18 cellular contexts compared by ENCODE assay signal in genomic region chr7:76193478-76193877, GRCh38. TPM values are rescaled to one million over a fixed set of nuclear protein-coding genes. Genes with fewer than 3 reads are reported as not detected.
DNase-seq lines count a peak whose midpoint lies in the region; ATAC-seq, FAIRE-seq and TF ChIP-seq lines count a peak whose summit lies in the region.
"Had no signal": no experiment of that assay in that cellular context is flagged by ENCODE, and none has a peak within 500 bp of the region (broad histone marks: within the 10 kb centered on the region; RNA-seq: fewer than 3 reads in every experiment).

No MANE protein-coding gene starts in this region.

- TF ChIP-seq RAD21 in HepG2 (CRISPR knock-in tag; IDR thresholded peaks at IDR 0.05) = no peak

- intact Hi-C loops in HepG2 (cut with micrococcal nuclease; ENCODE audit: unreplicated experiment) = no loop called here
- intact Hi-C loops in right lobe of liver (cut with DNase I) = no loop called here

- no peaks in the 10 kb centered on the region for H3K27me3 Mint-ChIP-seq in T-helper 2 cell treated with Interferon-gamma antibody and Interleukin-4, amounts not matched to agents 5 μg/mL and 100 μg/mL, for 36 hours (ENCODE audit: low read depth)

- H3K9ac ChIP-seq in HepG2 (ENCODE audit: insufficient read depth, low read depth, low read length) (no peak overlapping the region), iPS-20b (ENCODE audit: low read depth, low read length) (peak overlapping the region; percentile 33; the same call in 1 of the 2 replicates)
- H3K9ac ChIP-seq: GM23248 had no signal

- CTCF ChIA-PET in HepG2 (lab: Yijun Ruan, JAX; ENCODE audit: low intra/inter-chr PET ratio, low total read pairs) = no interaction called here

- H3K9me3 Mint-ChIP-seq in T-helper 2 cell treated with Interferon-gamma antibody and Interleukin-4, amounts not matched to agents 5 μg/mL and 100 μg/mL, for 36 hours = peaks cover 4% of the 10 kb centered on the region

- WGBS in HepG2 (ENCODE audit: low lambda C conversion rate) = 0% methylated on average over 1 of the region's 3 CpGs
- 54% methylated on average over 3 of the region's 3 CpGs for WGBS in right lobe of liver (ENCODE audit: insufficient coverage, low coverage, low lambda C conversion rate, missing lambda C conversion rate)

- POLR2A ChIA-PET in HepG2 (lab: Yijun Ruan, JAX) = no interaction called here

- no peaks in the 10 kb centered on the region for H3K36me3 Mint-ChIP-seq in T-helper 2 cell treated with Interferon-gamma antibody and Interleukin-4, amounts not matched to agents 5 μg/mL and 100 μg/mL, for 36 hours (ENCODE audit: low read depth)
- H3K36me3 Mint-ChIP-seq: CD14-positive monocyte; CD8-positive, alpha-beta memory T cell had no signal

- FAIRE-seq in HepG2 (lab: Jason Lieb, UNC) = no peak
- FAIRE-seq: A204.1, GM12878, GM18507 had no signal

- no peaks in the 10 kb centered on the region for H3K79me2 ChIP-seq in HepG2 (ENCODE audit: insufficient read depth, low read length)

- no peaks in the 10 kb centered on the region for H3K4me1 Mint-ChIP-seq in T-helper 2 cell treated with Interferon-gamma antibody and Interleukin-4, amounts not matched to agents 5 μg/mL and 100 μg/mL, for 36 hours (ENCODE audit: low read depth)
- H3K4me1 Mint-ChIP-seq: CD14-positive monocyte; CD8-positive, alpha-beta memory T cell had no signal

- no TSS peak for BruUV-seq in HepG2 (replicated peaks; lab: Mats Ljungman, UMichigan)

- no peak overlapping the region for H3K27ac Mint-ChIP-seq in T-helper 2 cell treated with Interferon-gamma antibody and Interleukin-4, amounts not matched to agents 5 μg/mL and 100 μg/mL, for 36 hours
- H3K27ac Mint-ChIP-seq: CD8-positive, alpha-beta memory T cell; IgD-negative memory B cell had no signal

- in situ Hi-C loops in HepG2 (cut with HindIII; ENCODE audit: extremely low pct_ligation_motif_present, low pct_unique_long_range_greater_than_20kb) = no loop called here

- H3K36me3 ChIP-seq in HepG2 (replicated peaks in 1 of 2; ENCODE audit: control insufficient read depth in 1 of 2, insufficient read depth in 2 of 2, low read length in 2 of 2) (no peaks in the 10 kb centered on the region), right lobe of liver (no peaks in the 10 kb centered on the region), iPS-20b (ENCODE audit: insufficient read depth, low read depth, low read length) (no peaks in the 10 kb centered on the region)

- DNase-seq in HepG2 (ENCODE audit: low spot score) (no peak), right lobe of liver (no peak), SK-N-DZ (ENCODE audit: low spot score) (peak; percentile 54), retina (peak; percentile 74), foreskin fibroblast (no peak)
- no peak for DNase-seq in T-helper 2 cell treated with Interferon-gamma antibody and Interleukin-4, amounts not matched to agents 5 μg/mL and 100 μg/mL, for 36 hours (ENCODE audit: low spot score)
- DNase-seq: Caco-2; CD8-positive, alpha-beta memory T cell; DMS79; GM23248; H9 had no signal

- ATAC-seq in HepG2 (no peak), right lobe of liver (no peak), GM21576 (IDR thresholded peaks at IDR 0.05; ENCODE audit: unreplicated experiment) (no peak)
- ATAC-seq: GM12878 had no signal

- H3K4me3 ChIP-seq in HepG2 (replicated peaks in 1 of 3; ENCODE audit: insufficient read depth in 1 of 3, low read depth in 2 of 3, low read length in 3 of 3) = no peak overlapping the region
- H3K4me3 ChIP-seq in right lobe of liver = no peak overlapping the region
- H3K4me3 ChIP-seq in iPS-20b (ENCODE audit: low read length) = no peak overlapping the region
- H3K4me3 ChIP-seq in foreskin fibroblast (ENCODE audit: low read depth in 1 of 2, low read length in 2 of 2) = no peak overlapping the region
- H3K4me3 ChIP-seq: GM12878, GM23248 had no signal

- H3K9me3 ChIP-seq in HepG2 (ENCODE audit: low read length) = no peaks in the 10 kb centered on the region
- H3K9me3 ChIP-seq in right lobe of liver = no peaks in the 10 kb centered on the region
- H3K9me3 ChIP-seq in iPS-20b (ENCODE audit: insufficient read depth, low read depth, low read length) = no peaks in the 10 kb centered on the region
- H3K9me3 ChIP-seq: Caco-2 had no signal

- no peaks in the 10 kb centered on the region for H4K20me1 ChIP-seq in HepG2 (ENCODE audit: insufficient read depth, low read length)

- TF ChIP-seq POLR2A in HepG2 (IDR thresholded peaks at IDR 0.05; ENCODE audit: insufficient read depth in 1 of 2, low read depth in 2 of 2, low read length in 2 of 2) (no peak), right lobe of liver (IDR thresholded peaks at IDR 0.05) (no peak)

- TF ChIP-seq CTCF in HepG2 (CRISPR knock-in tag; IDR thresholded peaks at IDR 0.05) = no peak
- TF ChIP-seq CTCF in right lobe of liver (IDR thresholded peaks at IDR 0.05) = no peak
- no peak for TF ChIP-seq CTCF in foreskin fibroblast (IDR thresholded peaks at IDR 0.05; ENCODE audit: low read depth, low read length)

- no peak overlapping the region for H2AFZ ChIP-seq in HepG2 (ENCODE audit: low read length)
- H2AFZ ChIP-seq: GM23248 had no signal

- H3K27ac ChIP-seq in HepG2 (ENCODE audit: extremely low read length, insufficient read depth, low read length) (no peak overlapping the region), right lobe of liver (no peak overlapping the region), iPS-20b (ENCODE audit: low read length) (no peak overlapping the region)
- H3K27ac ChIP-seq: GM23248 had no signal

- H3K4me2 ChIP-seq in HepG2 (ENCODE audit: low read depth, low read length) = no peak overlapping the region

- H3K4me3 Mint-ChIP-seq in T-helper 2 cell treated with Interferon-gamma antibody and Interleukin-4, amounts not matched to agents 5 μg/mL and 100 μg/mL, for 36 hours = no peak overlapping the region
- H3K4me3 Mint-ChIP-seq: CD14-positive monocyte; CD8-positive, alpha-beta memory T cell; H9; IgD-negative memory B cell had no signal

- TF ChIP-seq EP300 in HepG2 (IDR thresholded peaks at IDR 0.05; ENCODE audit: low read depth in 2 of 2, low read length in 2 of 2) (no peak), HepG2 (CRISPR knock-in tag; IDR thresholded peaks at IDR 0.05; ENCODE audit: borderline replicate concordance) (no peak)

- H3K4me1 ChIP-seq in HepG2 (ENCODE audit: insufficient read depth, low read length) (peaks cover 6% of the 10 kb centered on the region), right lobe of liver (no peaks in the 10 kb centered on the region), iPS-20b (ENCODE audit: insufficient read depth, low read length) (no peaks in the 10 kb centered on the region; the same call in 1 of the 2 replicates)
- H3K4me1 ChIP-seq: Caco-2 had no signal

- H3K27me3 ChIP-seq in HepG2 (ENCODE audit: control insufficient read depth in 1 of 2, insufficient read depth in 2 of 2, low read length in 2 of 2) (peaks cover 0 to 4% of the 10 kb centered on the region in 2 experiments; a peak in 3 of 5 replicates), right lobe of liver (no peaks in the 10 kb centered on the region), iPS-20b (ENCODE audit: insufficient read depth, low read length) (no peaks in the 10 kb centered on the region)

TF ChIP-seq in HepG2, 621 proteins besides CTCF, POLR2A, EP300 and RAD21 (continues in another document):
- TF ChIP-seq TCF7 (IDR thresholded peaks at IDR 0.05; ENCODE audit: low read depth) = no peak
- TF ChIP-seq BCL6 (CRISPR knock-in tag; IDR thresholded peaks at IDR 0.05) = no peak
- 0 out of 2 replicates have a peak, but pooled peaks have one; percentile 14 for TF ChIP-seq ZNF460 (CRISPR knock-in tag; IDR thresholded peaks at IDR 0.05; ENCODE audit: borderline replicate concordance)
- TF ChIP-seq NR2F1 (CRISPR knock-in tag; IDR thresholded peaks at IDR 0.05) = no peak
- no peak for TF ChIP-seq HES4 (CRISPR knock-in tag; IDR thresholded peaks at IDR 0.05; ENCODE audit: borderline replicate concordance)
- TF ChIP-seq ZBTB14 (CRISPR knock-in tag; IDR thresholded peaks at IDR 0.05) = no peak
- no peak for TF ChIP-seq ZNF788 (CRISPR knock-in tag; IDR thresholded peaks at IDR 0.05; ENCODE audit: borderline replicate concordance)

RNA-seq across cellular contexts. Expression of gene SRRM3, which starts 8.2 kb away (rescaled TPM):
- 0.11 and 0.13 TPM in 2 replicates for total RNA-seq in HepG2 (2016; rRNA removed; fragmentation: Illumina TruSeq; extraction: Trizol)
- total RNA-seq in HepG2 (2016; cell fraction: cytosol; rRNA removed; fragmentation: Illumina TruSeq; extraction: Trizol; ENCODE audit: low read depth) = 0.09 TPM in 1 of 2 replicates, not detected in the other
- 0.09 and 0.24 TPM in 2 replicates for total RNA-seq in HepG2 (2016; cell fraction: insoluble cytoplasmic fraction; rRNA removed; fragmentation: Illumina TruSeq; extraction: Trizol)
- total RNA-seq in HepG2 (2016; cell fraction: membrane; rRNA removed; fragmentation: Illumina TruSeq; extraction: Trizol) = 0.06 and 0.10 TPM in 2 replicates
- 0.22 and 0.47 TPM in 2 replicates for total RNA-seq in HepG2 (2016; cell fraction: nucleus; rRNA removed; fragmentation: Illumina TruSeq; extraction: Trizol)
- 0.54 and 0.59 TPM in 2 replicates for polyA plus RNA-seq in HepG2 (2011; rRNA removed)
- polyA plus RNA-seq in HepG2 (2011; cell fraction: cytosol; rRNA removed) = 0.09 and 0.23 TPM in 2 replicates
- 1.7 and 2.2 TPM in 2 replicates for polyA plus RNA-seq in HepG2 (2011; cell fraction: nucleus; rRNA removed)
- polyA plus RNA-seq in HepG2 (2012) = 0.71 and 0.80 TPM in 2 replicates
- polyA plus RNA-seq in HepG2 (2016; cell fraction: cytosol; fragmentation: Illumina TruSeq; extraction: Trizol; ENCODE audit: low read depth) = not detected in 2 replicates
- 0.21 and 0.25 TPM in 2 replicates for polyA plus RNA-seq in HepG2 (2016; cell fraction: insoluble cytoplasmic fraction; fragmentation: Illumina TruSeq; extraction: Trizol; ENCODE audit: low read depth)
- polyA plus RNA-seq in HepG2 (2016; cell fraction: membrane; fragmentation: Illumina TruSeq; extraction: Trizol; ENCODE audit: low read depth) = 0.11 TPM in 1 of 2 replicates, not detected in the other
- polyA plus RNA-seq in HepG2 (2016; cell fraction: nucleus; fragmentation: Illumina TruSeq; extraction: Trizol; ENCODE audit: insufficient read depth, low read depth) = 1.1 and 1.3 TPM in 2 replicates
- 0.12 and 1.4 TPM in 2 replicates for polyA minus RNA-seq in HepG2 (2011; rRNA and poly(A)+ RNA removed; ENCODE audit: low replicate concordance)
- polyA minus RNA-seq in HepG2 (2011; cell fraction: cytosol; rRNA and poly(A)+ RNA removed) = 0.30 TPM in 1 of 2 replicates, not detected in the other
- polyA minus RNA-seq in HepG2 (2011; cell fraction: nucleus; rRNA and poly(A)+ RNA removed) = 0.26 and 0.37 TPM in 2 replicates
- under 1 TPM in 4 of 6 experiments, not detected in 2; 0.14 to 0.37 (median 0.19) TPM for total RNA-seq in right lobe of liver
- polyA plus RNA-seq in SK-N-DZ (2014; cell fraction: cytosol; rRNA removed) = 13.2 and 13.5 TPM in 2 replicates
- polyA plus RNA-seq in SK-N-DZ (2014; cell fraction: nucleus; rRNA removed) = 26.8 and 31.9 TPM in 2 replicates
- total RNA-seq: CD8-positive, alpha-beta memory T cell had no signal
- polyA plus RNA-seq: CD14-positive monocyte; CD8-positive, alpha-beta memory T cell; IgD-negative memory B cell had no signal

Comparison
In these comparisons a context has a peak if more than half of its experiments do, and no peak if none do; other contexts are left out.
1. DNase-seq: peak in SK-N-DZ (single experiment) and retina (single experiment); none in HepG2 (single experiment), right lobe of liver (0 of 3), foreskin fibroblast (0 of 2) and T-helper 2 cell treated with Interferon-gamma antibody and Interleukin-4, amounts not matched to agents 5 μg/mL and 100 μg/mL, for 36 hours (single experiment).